Comparison of ENCODE assay signal across 15 cellular contexts in genomic region chr3:137263982-137264777, GRCh38.
A peak's percentile ranks its signal among the peaks of the same experiment; 100 is the strongest.
DNase-seq lines count a peak whose midpoint lies in the region; ATAC-seq and TF ChIP-seq lines count a peak whose summit lies in the region.
"Had no signal": no experiment of that assay in that cellular context is flagged by ENCODE, and none has a peak within 500 bp of the region (broad histone marks: within the 10 kb centered on the region; RNA-seq: fewer than 3 reads in every experiment).

No MANE protein-coding gene starts in this region.

- no peak overlapping the region for H3K27ac ChIP-seq in CD8-positive, alpha-beta T cell (ENCODE audit: low read depth, low read length)

- H3K36me3 Mint-ChIP-seq in CD8-positive, alpha-beta T cell, result no peaks in the 10 kb centered on the region

- H3K27me3 Mint-ChIP-seq in CD8-positive, alpha-beta T cell (ENCODE audit: low read depth), result peaks cover 8% of the 10 kb centered on the region
- H3K27me3 Mint-ChIP-seq: activated CD4-positive, alpha-beta T cell treated with anti-CD3 and anti-CD28 coated beads, Interleukin-2, amount 10 ng/mL, durations not matched to agents 24 days and 14 days had no signal

- H3K4me3 ChIP-seq in CD8-positive, alpha-beta T cell (ENCODE audit: low read depth, low read length), result no peak overlapping the region

- peak; percentile 25 to 73 (median 49) for DNase-seq in NCI-H1417 (lab: John Stamatoyannopoulos, UW)
- DNase-seq in NCI-H1417 treated with DMSO at 0.1 percent for 48 hours (lab: John Stamatoyannopoulos, UW), result no peak
- DNase-seq in NCI-H2171 treated with DMSO at 0.1 percent for 48 hours (lab: John Stamatoyannopoulos, UW), result peak; percentile 97
- DNase-seq in fibroblast of the conjunctiva (ENCODE audit: low read depth), result peak; percentile 4
- DNase-seq in posterior cingulate gyrus, result peak in 8 of 10 donors; percentile 10 to 86 (median 21)
- no peak for DNase-seq in GM20000 (ENCODE audit: low spot score)
- no peak for DNase-seq in SW480 (ENCODE audit: low spot score)
- DNase-seq in CD8-positive, alpha-beta T cell, result no peak
- DNase-seq: 8988T; activated CD4-positive, alpha-beta T cell treated with anti-CD3 and anti-CD28 coated beads, Interleukin-2, amount 10 ng/mL, durations not matched to agents 24 days and 14 days; CD4-positive, alpha-beta T cell; MM.1S; T-helper 1 cell had no signal

- CTCF ChIA-PET in CD8-positive, alpha-beta T cell (lab: Charles Lee), result no interaction called here

- intact Hi-C loops in posterior cingulate gyrus (cut with DNase I), result no loop called here
- intact Hi-C loops in CD8-positive, alpha-beta T cell (cut with DNase I, micrococcal nuclease), result no loop called here

- H3K4me3 Mint-ChIP-seq in CD8-positive, alpha-beta T cell, result no peak overlapping the region
- H3K4me3 Mint-ChIP-seq: activated CD4-positive, alpha-beta T cell treated with anti-CD3 and anti-CD28 coated beads, Interleukin-2, amount 10 ng/mL, durations not matched to agents 24 days and 14 days; CD4-positive, alpha-beta T cell; nephron had no signal

- no peaks in the 10 kb centered on the region for H3K4me1 ChIP-seq in CD8-positive, alpha-beta T cell (ENCODE audit: insufficient read depth, low read length)

- no peaks in the 10 kb centered on the region for H3K9me3 ChIP-seq in CD8-positive, alpha-beta T cell (ENCODE audit: low read length)

- TF ChIP-seq CTCF in GM20000 (IDR thresholded peaks at IDR 0.05; ENCODE audit: extremely low read depth, missing control alignments), result no peak
- TF ChIP-seq CTCF in CD8-positive, alpha-beta T cell (IDR thresholded peaks at IDR 0.05), result no peak

- no peak for ATAC-seq in CD8-positive, alpha-beta T cell
- ATAC-seq: left colon had no signal

- H3K27ac Mint-ChIP-seq in CD8-positive, alpha-beta T cell, result no peak overlapping the region
- H3K27ac Mint-ChIP-seq: activated CD4-positive, alpha-beta T cell treated with anti-CD3 and anti-CD28 coated beads, Interleukin-2, amount 10 ng/mL, durations not matched to agents 24 days and 14 days; CD4-positive, alpha-beta T cell had no signal

- no peaks in the 10 kb centered on the region for H3K9me3 Mint-ChIP-seq in CD8-positive, alpha-beta T cell
- H3K9me3 Mint-ChIP-seq: activated CD4-positive, alpha-beta T cell treated with anti-CD3 and anti-CD28 coated beads, Interleukin-2, amount 10 ng/mL, durations not matched to agents 24 days and 14 days; nephron had no signal

- no peaks in the 10 kb centered on the region for H3K4me1 Mint-ChIP-seq in CD8-positive, alpha-beta T cell (ENCODE audit: low read depth)
- H3K4me1 Mint-ChIP-seq: activated CD4-positive, alpha-beta T cell treated with anti-CD3 and anti-CD28 coated beads, Interleukin-2, amount 10 ng/mL, durations not matched to agents 24 days and 14 days had no signal

- no peaks in the 10 kb centered on the region for H3K36me3 ChIP-seq in CD8-positive, alpha-beta T cell (ENCODE audit: insufficient read depth, low read length)

- POLR2A ChIA-PET in CD8-positive, alpha-beta T cell (lab: Charles Lee), result no interaction called here

- no peaks in the 10 kb centered on the region for H3K27me3 ChIP-seq in CD8-positive, alpha-beta T cell (ENCODE audit: insufficient read depth, low read length)

Comparison
In these comparisons a context has a peak if more than half of its experiments do, and no peak if none do; other contexts are left out.
1. DNase-seq: peak in NCI-H1417 (3 of 3), NCI-H2171 treated with DMSO at 0.1 percent for 48 hours (single experiment), fibroblast of the conjunctiva (single experiment) and posterior cingulate gyrus (8 of 10); none in NCI-H1417 treated with DMSO at 0.1 percent for 48 hours (single experiment), GM20000 (single experiment), SW480 (single experiment) and CD8-positive, alpha-beta T cell (0 of 7).